ENCODE assay signal across 9 cellular contexts in genomic region chr16:28880589-28880915, GRCh38. TPM values are rescaled to one million over a fixed set of nuclear protein-coding genes. Genes with fewer than 3 reads are reported as not detected.
DNase-seq lines count a peak whose midpoint lies in the region; ATAC-seq, FAIRE-seq and TF ChIP-seq lines count a peak whose summit lies in the region.
"Had no signal": no experiment of that assay in that cellular context is flagged by ENCODE, and none has a peak within 500 bp of the region (broad histone marks: within the 10 kb centered on the region; RNA-seq: fewer than 3 reads in every experiment).

No MANE protein-coding gene starts in this region.

- H2AFZ ChIP-seq in keratinocyte (ENCODE audit: control insufficient read depth, low read length): no peak overlapping the region

- H3K4me3 Mint-ChIP-seq in activated naive CD8-positive, alpha-beta T cell treated with anti-CD3 and anti-CD28 coated beads, Interleukin-2, amount 10 ng/mL, durations not matched to agents 7 days and 5 days: peak overlapping the region; percentile 92

- no peak for ATAC-seq in heart left ventricle
- ATAC-seq in Right ventricle myocardium inferior: no peak
- ATAC-seq in activated naive CD8-positive, alpha-beta T cell treated with anti-CD3 and anti-CD28 coated beads, Interleukin-2, amount 10 ng/mL, durations not matched to agents 7 days and 5 days (ENCODE audit: low read depth): no peak
- ATAC-seq in HG03139 (IDR thresholded peaks at IDR 0.05; ENCODE audit: unreplicated experiment): no peak
- ATAC-seq in GM21367 (IDR thresholded peaks at IDR 0.05; ENCODE audit: unreplicated experiment): no peak

- no peaks in the 10 kb centered on the region for H3K9me1 ChIP-seq in keratinocyte (ENCODE audit: control insufficient read depth, extremely low read depth, insufficient read depth, low read length)

- peaks cover 0 to 10% (median 0%) of the 10 kb centered on the region in 9 donors for H3K27me3 ChIP-seq in heart left ventricle
- peaks cover 25% of the 10 kb centered on the region for H3K27me3 ChIP-seq in keratinocyte (ENCODE audit: control insufficient read depth, extremely low read depth, insufficient read depth, low read length)
- H3K27me3 ChIP-seq in tibial artery: peaks cover 0 to 18% of the 10 kb centered on the region in 2 donors
- H3K27me3 ChIP-seq: testis had no signal

- H3K9me3 Mint-ChIP-seq in activated naive CD8-positive, alpha-beta T cell treated with anti-CD3 and anti-CD28 coated beads, Interleukin-2, amount 10 ng/mL, durations not matched to agents 7 days and 5 days: no peaks in the 10 kb centered on the region

- no peaks in the 10 kb centered on the region for H3K79me2 ChIP-seq in keratinocyte (ENCODE audit: control insufficient read depth, insufficient read depth, low read length)

- H3K36me3 ChIP-seq in heart left ventricle: peaks cover 0 to 5% (median 0%) of the 10 kb centered on the region in 9 donors
- H3K36me3 ChIP-seq in keratinocyte (ENCODE audit: control insufficient read depth in 2 of 2, extremely low read depth in 1 of 2, insufficient read depth in 2 of 2, low read length in 2 of 2): no peaks in the 10 kb centered on the region
- H3K36me3 ChIP-seq in tibial artery: no peaks in the 10 kb centered on the region

- H3K27ac ChIP-seq in heart left ventricle: no peak overlapping the region
- no peak overlapping the region for H3K27ac ChIP-seq in keratinocyte (ENCODE audit: control insufficient read depth, insufficient read depth, low read length)
- H3K27ac ChIP-seq in tibial artery: no peak overlapping the region
- H3K27ac ChIP-seq: testis had no signal

- no peaks in the 10 kb centered on the region for H3K9me3 ChIP-seq in heart left ventricle
- H3K9me3 ChIP-seq in keratinocyte (ENCODE audit: control insufficient read depth, low read depth, low read length): no peaks in the 10 kb centered on the region
- H3K9me3 ChIP-seq in tibial artery: no peaks in the 10 kb centered on the region
- H3K9me3 ChIP-seq: testis had no signal

- H3K4me1 Mint-ChIP-seq in activated naive CD8-positive, alpha-beta T cell treated with anti-CD3 and anti-CD28 coated beads, Interleukin-2, amount 10 ng/mL, durations not matched to agents 7 days and 5 days: peaks cover 27% of the 10 kb centered on the region

- DNase-seq in heart left ventricle (no peak), Right ventricle myocardium inferior (ENCODE audit: missing footprints) (no peak), keratinocyte (ENCODE audit: low read depth, low spot score) (no peak), tibial artery (no peak)
- DNase-seq in activated naive CD8-positive, alpha-beta T cell treated with anti-CD3 and anti-CD28 coated beads, Interleukin-2, amount 10 ng/mL, durations not matched to agents 7 days and 5 days: no peak
- DNase-seq in stimulated activated CD4-positive, alpha-beta T cell treated with anti-CD3 and anti-CD28 coated beads, Interleukin-4, amount 100 ng/mL, for 1 hour: no peak

- H4K20me1 ChIP-seq in keratinocyte (ENCODE audit: control insufficient read depth, extremely low read depth, insufficient read depth, low read length): no peaks in the 10 kb centered on the region

- dilution Hi-C loops in keratinocyte (cut with MboI; ENCODE audit: extremely low pct_ligation_motif_present, low sequenced_read_pairs): no loop called here

- peak overlapping the region in 8 of 12 donors; percentile 29 to 92 (median 71) for H3K4me3 ChIP-seq in heart left ventricle
- H3K4me3 ChIP-seq in keratinocyte (ENCODE audit: control insufficient read depth in 2 of 3, extremely low read depth in 1 of 3, insufficient read depth in 2 of 3, low read depth in 1 of 3, low read length in 3 of 3): no peak overlapping the region
- H3K4me3 ChIP-seq in tibial artery: peak overlapping the region; percentile 52 to 55

- H3K36me3 Mint-ChIP-seq in activated naive CD8-positive, alpha-beta T cell treated with anti-CD3 and anti-CD28 coated beads, Interleukin-2, amount 10 ng/mL, durations not matched to agents 7 days and 5 days: no peaks in the 10 kb centered on the region

- intact Hi-C loops in heart left ventricle (cut with DNase I): loop anchor here in 2 of 10 donors (5.0 kb wide), 2 partner anchors 42 to 62 kb away; no protein-coding TSS in a partner anchor
- intact Hi-C loops in Right ventricle myocardium inferior (cut with DNase I): loop anchor here (5.0 kb wide), 1 partner anchor 47 kb away; the partner anchor contains the start of gene RABEP2
- intact Hi-C loops in tibial artery (cut with DNase I; ENCODE audit: low total_unique reads): no loop called here

- no peak overlapping the region for H3K9ac ChIP-seq in keratinocyte (ENCODE audit: control insufficient read depth, extremely low read depth, insufficient read depth, low read length)

- peak overlapping the region; percentile 58 for H3K27ac Mint-ChIP-seq in activated naive CD8-positive, alpha-beta T cell treated with anti-CD3 and anti-CD28 coated beads, Interleukin-2, amount 10 ng/mL, durations not matched to agents 7 days and 5 days

- 8 to 18% (median 14%) methylated on average over 11 of the region's 11 CpGs for WGBS in heart left ventricle, 4 donors

- peaks cover 4 to 16% (median 11%) of the 10 kb centered on the region in 12 donors for H3K4me1 ChIP-seq in heart left ventricle
- peaks cover 14% of the 10 kb centered on the region for H3K4me1 ChIP-seq in keratinocyte (ENCODE audit: control insufficient read depth, extremely low read depth, insufficient read depth, low read length)
- peaks cover 0 to 18% (median 12%) of the 10 kb centered on the region in 4 donors for H3K4me1 ChIP-seq in tibial artery

- H3K27me3 Mint-ChIP-seq in activated naive CD8-positive, alpha-beta T cell treated with anti-CD3 and anti-CD28 coated beads, Interleukin-2, amount 10 ng/mL, durations not matched to agents 7 days and 5 days: no peaks in the 10 kb centered on the region

- POLR2A ChIA-PET in activated naive CD8-positive, alpha-beta T cell treated with anti-CD3 and anti-CD28 coated beads, Interleukin-2, amount 10 ng/mL, durations not matched to agents 7 days and 5 days (lab: Charles Lee): interaction anchor here (0.5 to 4.0 kb wide), 9 partner anchors 17 to 64 kb away, joined by 3 to 46 read pairs (median 5); partner anchors contain the start of genes ATXN2L, RABEP2 and SH2B1

- FAIRE-seq in keratinocyte (lab: Jason Lieb, UNC): no peak

- peak overlapping the region; percentile 66 for H3K4me2 ChIP-seq in keratinocyte (ENCODE audit: control insufficient read depth, extremely low read depth, insufficient read depth, low read depth, low read length)

- TF ChIP-seq POLR2A in heart left ventricle (IDR thresholded peaks at IDR 0.05): no peak

- TF ChIP-seq CTCF in heart left ventricle (IDR thresholded peaks at IDR 0.05) (no peak), keratinocyte (optimal IDR thresholded peaks at IDR 0.05 in 1 of 3, IDR thresholded peaks at IDR 0.05 in 1 of 3, conservative IDR thresholded peaks at IDR 0.05 in 1 of 3; ENCODE audit: extremely low read depth in 1 of 3, insufficient read depth in 2 of 3, low read length in 3 of 3) (no peak), tibial artery (IDR thresholded peaks at IDR 0.05) (no peak)

RNA-seq across cellular contexts. Expression of gene ATP2A1, which starts 2.3 kb away (rescaled TPM):
- total RNA-seq in heart left ventricle (under 1 TPM in 5 of 9 donors, not detected in 4; 0.15 to 0.63 (median 0.52) TPM), Right ventricle myocardium inferior (0.11 TPM)
- polyA plus RNA-seq in heart left ventricle (under 1 TPM; 0.06 to 0.19 TPM), keratinocyte (0.12 to 0.48 TPM (median 0.29 TPM) in 3 replicates)
- total RNA-seq in activated naive CD8-positive, alpha-beta T cell treated with anti-CD3 and anti-CD28 coated beads, Interleukin-2, amount 10 ng/mL, durations not matched to agents 7 days and 5 days: 1 to 10 TPM; 2.5 to 4.6 TPM
- 0.81 TPM for polyA plus RNA-seq in keratinocyte (2011; ENCODE audit: low read depth)
- 0.03 and 0.06 TPM in 2 replicates for polyA plus RNA-seq in keratinocyte (2011; cell fraction: cytosol; rRNA removed)
- polyA plus RNA-seq in keratinocyte (2011; cell fraction: nucleus; rRNA removed): 2.5 and 4.2 TPM in 2 replicates
- polyA plus RNA-seq in keratinocyte (2012; ENCODE audit: low replicate concordance): 1.8 and 1.9 TPM in 2 replicates
- polyA minus RNA-seq in keratinocyte: 0.23 to 0.48 TPM (median 0.33 TPM) in 3 replicates
- not detected for polyA minus RNA-seq in keratinocyte (2011; cell fraction: cytosol; rRNA and poly(A)+ RNA removed)
- 0.42 and 1.3 TPM in 2 replicates for polyA minus RNA-seq in keratinocyte (2011; cell fraction: nucleus; rRNA and poly(A)+ RNA removed)

RNA-seq across cellular contexts. Expression of gene SH2B1, which starts 16.9 kb away (rescaled TPM):
- total RNA-seq in heart left ventricle: 10 to 100 TPM; 27.5 to 47.1 (median 34.7) TPM
- polyA plus RNA-seq in heart left ventricle: 10 to 100 TPM; 34.6 to 43.0 TPM
- 41.3 TPM for total RNA-seq in Right ventricle myocardium inferior
- 10 to 100 TPM; 78.9 to 81.0 TPM for total RNA-seq in activated naive CD8-positive, alpha-beta T cell treated with anti-CD3 and anti-CD28 coated beads, Interleukin-2, amount 10 ng/mL, durations not matched to agents 7 days and 5 days
- polyA plus RNA-seq in keratinocyte: 10.5 to 17.9 TPM (median 15.7 TPM) in 3 replicates
- polyA plus RNA-seq in keratinocyte (2011; ENCODE audit: low read depth): 2.9 TPM
- polyA plus RNA-seq in keratinocyte (2011; cell fraction: cytosol; rRNA removed): 11.4 and 15.2 TPM in 2 replicates
- polyA plus RNA-seq in keratinocyte (2011; cell fraction: nucleus; rRNA removed): 55.4 and 62.4 TPM in 2 replicates
- polyA plus RNA-seq in keratinocyte (2012; ENCODE audit: low replicate concordance): 15.1 and 19.4 TPM in 2 replicates
- 11.3 to 31.5 TPM (median 14.2 TPM) in 3 replicates for polyA minus RNA-seq in keratinocyte
- polyA minus RNA-seq in keratinocyte (2011; cell fraction: cytosol; rRNA and poly(A)+ RNA removed): 19.4 TPM
- 11.3 and 17.5 TPM in 2 replicates for polyA minus RNA-seq in keratinocyte (2011; cell fraction: nucleus; rRNA and poly(A)+ RNA removed)

RNA-seq across cellular contexts. Expression of gene TUFM, which starts 34.4 kb away (rescaled TPM):
- total RNA-seq in heart left ventricle (100 to 1,000 TPM; 179 to 250 (median 225) TPM), Right ventricle myocardium inferior (252 TPM)
- polyA plus RNA-seq in heart left ventricle (100 to 1,000 TPM; 281 to 384 TPM), keratinocyte (104 to 145 TPM (median 134 TPM) in 3 replicates)
- total RNA-seq in activated naive CD8-positive, alpha-beta T cell treated with anti-CD3 and anti-CD28 coated beads, Interleukin-2, amount 10 ng/mL, durations not matched to agents 7 days and 5 days: 100 to 1,000 TPM; 117 to 119 TPM
- 94.7 TPM for polyA plus RNA-seq in keratinocyte (2011; ENCODE audit: low read depth)
- polyA plus RNA-seq in keratinocyte (2011; cell fraction: cytosol; rRNA removed): 70.1 and 121 TPM in 2 replicates
- 238 and 243 TPM in 2 replicates for polyA plus RNA-seq in keratinocyte (2011; cell fraction: nucleus; rRNA removed)
- 152 and 174 TPM in 2 replicates for polyA plus RNA-seq in keratinocyte (2012; ENCODE audit: low replicate concordance)
- 42.7 to 146 TPM (median 71.6 TPM) in 3 replicates for polyA minus RNA-seq in keratinocyte
- polyA minus RNA-seq in keratinocyte (2011; cell fraction: cytosol; rRNA and poly(A)+ RNA removed): 79.0 TPM
- polyA minus RNA-seq in keratinocyte (2011; cell fraction: nucleus; rRNA and poly(A)+ RNA removed): 46.2 and 50.9 TPM in 2 replicates

RNA-seq across cellular contexts. Expression of gene RABEP2, which starts 44.5 kb away (rescaled TPM):
- total RNA-seq in heart left ventricle (10 to 100 TPM; 10.2 to 22.3 (median 14.7) TPM), Right ventricle myocardium inferior (22.3 TPM)
- polyA plus RNA-seq in heart left ventricle (10 to 100 TPM; 22.3 to 31.1 TPM), keratinocyte (8.7 to 11.8 TPM (median 9.0 TPM) in 3 replicates)
- 10 to 100 TPM; 23.7 to 25.6 TPM for total RNA-seq in activated naive CD8-positive, alpha-beta T cell treated with anti-CD3 and anti-CD28 coated beads, Interleukin-2, amount 10 ng/mL, durations not matched to agents 7 days and 5 days
- polyA plus RNA-seq in keratinocyte (2011; ENCODE audit: low read depth): 9.7 TPM
- 3.6 and 12.6 TPM in 2 replicates for polyA plus RNA-seq in keratinocyte (2011; cell fraction: cytosol; rRNA removed)
- 11.8 and 14.4 TPM in 2 replicates for polyA plus RNA-seq in keratinocyte (2011; cell fraction: nucleus; rRNA removed)
- 5.8 and 14.4 TPM in 2 replicates for polyA plus RNA-seq in keratinocyte (2012; ENCODE audit: low replicate concordance)
- polyA minus RNA-seq in keratinocyte: 4.3 to 5.6 TPM (median 4.8 TPM) in 3 replicates
- 11.5 TPM for polyA minus RNA-seq in keratinocyte (2011; cell fraction: cytosol; rRNA and poly(A)+ RNA removed)
- polyA minus RNA-seq in keratinocyte (2011; cell fraction: nucleus; rRNA and poly(A)+ RNA removed): 9.1 and 10.0 TPM in 2 replicates

RNA-seq across cellular contexts. Expression of gene CD19, which starts 51.2 kb away (rescaled TPM):
- total RNA-seq in heart left ventricle (under 1 TPM in 2 of 9 donors, not detected in 7; 0.21 to 0.44 TPM), Right ventricle myocardium inferior (not detected)
- polyA plus RNA-seq in heart left ventricle (under 1 TPM; 0.10 to 0.23 TPM), keratinocyte (0.04 TPM in 1 of 3 replicates, not detected in the others)
- under 1 TPM; 0.40 to 0.83 TPM for total RNA-seq in activated naive CD8-positive, alpha-beta T cell treated with anti-CD3 and anti-CD28 coated beads, Interleukin-2, amount 10 ng/mL, durations not matched to agents 7 days and 5 days
- not detected for polyA plus RNA-seq in keratinocyte (2011; ENCODE audit: low read depth)
- polyA plus RNA-seq in keratinocyte (2011; cell fraction: cytosol; rRNA removed): not detected in 2 replicates
- not detected in 2 replicates for polyA plus RNA-seq in keratinocyte (2011; cell fraction: nucleus; rRNA removed)
- not detected in 2 replicates for polyA plus RNA-seq in keratinocyte (2012; ENCODE audit: low replicate concordance)
- polyA minus RNA-seq in keratinocyte: not detected in 3 replicates
- polyA minus RNA-seq in keratinocyte (2011; cell fraction: cytosol; rRNA and poly(A)+ RNA removed): not detected
- polyA minus RNA-seq in keratinocyte (2011; cell fraction: nucleus; rRNA and poly(A)+ RNA removed): not detected in 2 replicates

Comparison
In these comparisons a context has a peak if more than half of its experiments do, and no peak if none do; other contexts are left out.
1. H3K4me3 ChIP-seq: peak in heart left ventricle (8 of 12) and tibial artery (2 of 2); none in keratinocyte (0 of 3).